Comparison of ENCODE assay signal across 1 cellular context in the genomic region with DNA sequence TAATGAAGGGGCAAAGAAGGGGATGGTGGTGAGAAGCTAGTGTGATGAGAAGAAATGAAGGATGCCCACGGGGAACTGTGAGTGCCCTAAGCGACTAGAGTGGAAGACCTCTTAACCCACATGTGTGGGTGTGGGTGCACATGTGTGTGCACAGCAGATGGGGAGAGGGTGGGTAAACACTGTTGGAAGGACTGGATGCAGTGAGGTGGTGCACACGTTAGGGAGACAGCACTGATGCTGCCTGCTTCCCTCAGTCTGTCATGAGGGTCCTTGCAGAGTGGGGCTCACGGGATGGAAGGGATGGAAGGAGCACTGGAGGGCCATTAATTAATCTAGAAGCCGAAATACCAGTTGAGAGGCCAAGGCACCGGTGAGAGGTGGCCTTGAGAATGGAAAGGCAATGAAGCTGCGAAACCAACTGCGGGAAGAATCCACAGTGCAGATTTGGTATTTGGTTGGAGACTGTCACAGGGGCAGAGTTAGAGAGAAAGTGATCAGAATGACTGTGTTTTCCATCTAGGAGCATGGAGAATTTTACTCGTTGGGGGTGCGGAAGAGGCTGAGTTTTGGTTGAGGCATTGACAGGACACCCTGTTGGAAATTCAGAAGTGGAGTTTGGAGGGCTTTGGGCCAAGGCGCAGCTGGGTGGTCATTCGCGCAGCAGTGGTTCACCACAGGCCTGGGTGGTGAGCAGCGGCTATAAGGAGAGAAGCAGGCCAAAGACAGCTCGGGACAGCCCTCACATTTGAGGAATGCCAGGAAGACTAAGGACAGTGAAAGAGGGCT.
TF ChIP-seq lines count a peak whose summit lies in the region.

No MANE protein-coding gene starts in this region.

TF ChIP-seq in K562, 482 proteins besides CTCF, POLR2A, EP300 and RAD21 (continued from another document and continues in another):
- TF ChIP-seq PATZ1 (CRISPR knock-in tag; IDR thresholded peaks at IDR 0.05; ENCODE audit: borderline replicate concordance) (no peak), ZNF217 (CRISPR knock-in tag; IDR thresholded peaks at IDR 0.05) (no peak), EHMT2 (IDR thresholded peaks at IDR 0.05) (no peak), KHSRP (IDR thresholded peaks at IDR 0.05) (no peak), ELF2 (CRISPR knock-in tag; IDR thresholded peaks at IDR 0.05) (no peak), TBP (optimal IDR thresholded peaks at IDR 0.05; ENCODE audit: low read depth, low read length) (no peak), MEF2D (tag; conservative IDR thresholded peaks at IDR 0.05; ENCODE audit: low read depth) (no peak), SMARCB1 (IDR thresholded peaks at IDR 0.05; ENCODE audit: insufficient read length, low read depth) (no peak), ZNF165 (CRISPR knock-in tag; IDR thresholded peaks at IDR 0.05; ENCODE audit: borderline replicate concordance) (no peak), EGR1 (conservative IDR thresholded peaks at IDR 0.05) (0 out of 2 replicates have a peak, but pooled peaks have one; percentile 9), HNRNPL (IDR thresholded peaks at IDR 0.05; ENCODE audit: low read depth, low read length) (no peak), ARID3B (CRISPR knock-in tag; IDR thresholded peaks at IDR 0.05; ENCODE audit: borderline replicate concordance) (no peak), ZNF431 (CRISPR knock-in tag; IDR thresholded peaks at IDR 0.05) (no peak), SMARCA4 (IDR thresholded peaks at IDR 0.05) (0 out of 2 replicates have a peak, but pooled peaks have one; percentile 7), MYNN (IDR thresholded peaks at IDR 0.05) (0 out of 2 replicates have a peak, but pooled peaks have one; percentile 44), MYNN (CRISPR knock-in tag; IDR thresholded peaks at IDR 0.05) (no peak), HNRNPH1 (optimal IDR thresholded peaks at IDR 0.05; ENCODE audit: low read depth, low read length) (no peak), CBFA2T2 (conservative IDR thresholded peaks at IDR 0.05) (no peak), WHSC1 (IDR thresholded peaks at IDR 0.05; ENCODE audit: low read length) (peak; percentile 61), ELF4 (CRISPR knock-in tag; IDR thresholded peaks at IDR 0.05) (no peak), E2F8 (IDR thresholded peaks at IDR 0.05; ENCODE audit: low read depth, partially characterized antibody) (no peak), ZNF699 (CRISPR knock-in tag; IDR thresholded peaks at IDR 0.05; ENCODE audit: insufficient replicate concordance) (no peak), SRF (CRISPR knock-in tag; IDR thresholded peaks at IDR 0.05) (no peak), ARID2 (IDR thresholded peaks at IDR 0.05) (no peak), ATF7 (IDR thresholded peaks at IDR 0.05) (no peak), SIN3A (IDR thresholded peaks at IDR 0.05; ENCODE audit: borderline replicate concordance in 2 of 2, control insufficient read depth in 1 of 2, low read depth in 2 of 2, low read length in 2 of 2) (no peak), ZNF274 (IDR thresholded peaks at IDR 0.05; ENCODE audit: borderline replicate concordance, low read depth, low read length) (no peak), ZFP1 (CRISPR knock-in tag; IDR thresholded peaks at IDR 0.05) (no peak)
- TF ChIP-seq, protein P1, sequence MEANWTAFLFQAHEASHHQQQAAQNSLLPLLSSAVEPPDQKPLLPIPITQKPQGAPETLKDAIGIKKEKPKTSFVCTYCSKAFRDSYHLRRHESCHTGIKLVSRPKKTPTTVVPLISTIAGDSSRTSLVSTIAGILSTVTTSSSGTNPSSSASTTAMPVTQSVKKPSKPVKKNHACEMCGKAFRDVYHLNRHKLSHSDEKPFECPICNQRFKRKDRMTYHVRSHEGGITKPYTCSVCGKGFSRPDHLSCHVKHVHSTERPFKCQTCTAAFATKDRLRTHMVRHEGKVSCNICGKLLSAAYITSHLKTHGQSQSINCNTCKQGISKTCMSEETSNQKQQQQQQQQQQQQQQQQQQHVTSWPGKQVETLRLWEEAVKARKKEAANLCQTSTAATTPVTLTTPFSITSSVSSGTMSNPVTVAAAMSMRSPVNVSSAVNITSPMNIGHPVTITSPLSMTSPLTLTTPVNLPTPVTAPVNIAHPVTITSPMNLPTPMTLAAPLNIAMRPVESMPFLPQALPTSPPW (CRISPR knock-in tag; IDR thresholded peaks at IDR 0.05): no peak
- TF ChIP-seq, protein P2, sequence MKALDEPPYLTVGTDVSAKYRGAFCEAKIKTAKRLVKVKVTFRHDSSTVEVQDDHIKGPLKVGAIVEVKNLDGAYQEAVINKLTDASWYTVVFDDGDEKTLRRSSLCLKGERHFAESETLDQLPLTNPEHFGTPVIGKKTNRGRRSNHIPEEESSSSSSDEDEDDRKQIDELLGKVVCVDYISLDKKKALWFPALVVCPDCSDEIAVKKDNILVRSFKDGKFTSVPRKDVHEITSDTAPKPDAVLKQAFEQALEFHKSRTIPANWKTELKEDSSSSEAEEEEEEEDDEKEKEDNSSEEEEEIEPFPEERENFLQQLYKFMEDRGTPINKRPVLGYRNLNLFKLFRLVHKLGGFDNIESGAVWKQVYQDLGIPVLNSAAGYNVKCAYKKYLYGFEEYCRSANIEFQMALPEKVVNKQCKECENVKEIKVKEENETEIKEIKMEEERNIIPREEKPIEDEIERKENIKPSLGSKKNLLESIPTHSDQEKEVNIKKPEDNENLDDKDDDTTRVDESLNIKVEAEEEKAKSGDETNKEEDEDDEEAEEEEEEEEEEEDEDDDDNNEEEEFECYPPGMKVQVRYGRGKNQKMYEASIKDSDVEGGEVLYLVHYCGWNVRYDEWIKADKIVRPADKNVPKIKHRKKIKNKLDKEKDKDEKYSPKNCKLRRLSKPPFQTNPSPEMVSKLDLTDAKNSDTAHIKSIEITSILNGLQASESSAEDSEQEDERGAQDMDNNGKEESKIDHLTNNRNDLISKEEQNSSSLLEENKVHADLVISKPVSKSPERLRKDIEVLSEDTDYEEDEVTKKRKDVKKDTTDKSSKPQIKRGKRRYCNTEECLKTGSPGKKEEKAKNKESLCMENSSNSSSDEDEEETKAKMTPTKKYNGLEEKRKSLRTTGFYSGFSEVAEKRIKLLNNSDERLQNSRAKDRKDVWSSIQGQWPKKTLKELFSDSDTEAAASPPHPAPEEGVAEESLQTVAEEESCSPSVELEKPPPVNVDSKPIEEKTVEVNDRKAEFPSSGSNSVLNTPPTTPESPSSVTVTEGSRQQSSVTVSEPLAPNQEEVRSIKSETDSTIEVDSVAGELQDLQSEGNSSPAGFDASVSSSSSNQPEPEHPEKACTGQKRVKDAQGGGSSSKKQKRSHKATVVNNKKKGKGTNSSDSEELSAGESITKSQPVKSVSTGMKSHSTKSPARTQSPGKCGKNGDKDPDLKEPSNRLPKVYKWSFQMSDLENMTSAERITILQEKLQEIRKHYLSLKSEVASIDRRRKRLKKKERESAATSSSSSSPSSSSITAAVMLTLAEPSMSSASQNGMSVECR (CRISPR knock-in tag; IDR thresholded peaks at IDR 0.05): no peak
- TF ChIP-seq, protein P3, sequence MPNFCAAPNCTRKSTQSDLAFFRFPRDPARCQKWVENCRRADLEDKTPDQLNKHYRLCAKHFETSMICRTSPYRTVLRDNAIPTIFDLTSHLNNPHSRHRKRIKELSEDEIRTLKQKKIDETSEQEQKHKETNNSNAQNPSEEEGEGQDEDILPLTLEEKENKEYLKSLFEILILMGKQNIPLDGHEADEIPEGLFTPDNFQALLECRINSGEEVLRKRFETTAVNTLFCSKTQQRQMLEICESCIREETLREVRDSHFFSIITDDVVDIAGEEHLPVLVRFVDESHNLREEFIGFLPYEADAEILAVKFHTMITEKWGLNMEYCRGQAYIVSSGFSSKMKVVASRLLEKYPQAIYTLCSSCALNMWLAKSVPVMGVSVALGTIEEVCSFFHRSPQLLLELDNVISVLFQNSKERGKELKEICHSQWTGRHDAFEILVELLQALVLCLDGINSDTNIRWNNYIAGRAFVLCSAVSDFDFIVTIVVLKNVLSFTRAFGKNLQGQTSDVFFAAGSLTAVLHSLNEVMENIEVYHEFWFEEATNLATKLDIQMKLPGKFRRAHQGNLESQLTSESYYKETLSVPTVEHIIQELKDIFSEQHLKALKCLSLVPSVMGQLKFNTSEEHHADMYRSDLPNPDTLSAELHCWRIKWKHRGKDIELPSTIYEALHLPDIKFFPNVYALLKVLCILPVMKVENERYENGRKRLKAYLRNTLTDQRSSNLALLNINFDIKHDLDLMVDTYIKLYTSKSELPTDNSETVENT (CRISPR knock-in tag; IDR thresholded peaks at IDR 0.05): peak; percentile 16; the same call in 1 of the 2 replicates
